8 cellular contexts compared by ENCODE assay signal in the genomic region with DNA sequence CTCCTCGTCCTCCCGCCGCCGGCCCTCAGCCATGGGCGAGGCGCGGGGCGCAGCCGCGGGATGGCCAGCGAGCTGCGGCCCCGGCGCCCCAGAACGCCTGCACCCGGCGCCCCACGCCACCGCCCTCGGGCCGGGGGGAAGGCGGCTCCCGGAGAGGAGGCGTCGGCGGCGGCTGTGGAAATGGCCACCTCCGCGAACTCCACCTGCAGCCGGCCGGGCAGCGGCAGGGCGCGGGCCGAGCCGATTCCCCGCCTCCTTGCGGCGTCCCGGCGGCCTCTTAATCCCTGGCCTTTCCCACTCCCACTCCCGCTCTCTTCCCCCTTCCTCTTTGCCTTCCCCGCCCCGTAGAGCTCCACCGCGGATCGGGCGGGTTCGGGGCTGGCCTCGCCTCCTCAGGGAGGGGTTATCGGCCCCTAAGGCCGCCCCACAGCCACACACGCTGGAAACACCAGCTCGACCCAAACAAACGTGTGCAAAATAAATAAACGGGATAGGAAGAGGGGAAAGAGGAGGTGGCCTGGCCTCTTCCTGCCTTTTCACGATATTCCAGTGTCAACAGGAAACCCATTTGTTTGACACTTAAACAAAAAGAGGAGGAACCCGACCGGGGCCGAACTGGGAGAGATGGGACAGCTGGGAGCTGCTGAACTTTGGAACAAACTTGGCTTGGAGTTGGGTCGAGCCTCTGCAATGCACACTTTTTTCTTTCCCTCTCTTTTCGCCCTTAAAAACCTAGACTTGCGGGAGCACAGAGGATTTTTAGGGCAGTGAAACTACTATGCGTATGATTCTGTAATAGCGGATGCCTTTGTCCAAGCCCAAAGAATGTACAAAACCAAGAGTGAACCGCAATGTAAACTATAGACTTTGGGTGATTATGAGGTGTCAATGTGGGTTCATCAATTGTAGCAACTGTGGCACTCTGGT. TPM values are rescaled to one million over a fixed set of nuclear protein-coding genes. Genes with fewer than 3 reads are reported as not detected.
DNase-seq lines count a peak whose midpoint lies in the region; ATAC-seq and TF ChIP-seq lines count a peak whose summit lies in the region.

A gene with protein sequence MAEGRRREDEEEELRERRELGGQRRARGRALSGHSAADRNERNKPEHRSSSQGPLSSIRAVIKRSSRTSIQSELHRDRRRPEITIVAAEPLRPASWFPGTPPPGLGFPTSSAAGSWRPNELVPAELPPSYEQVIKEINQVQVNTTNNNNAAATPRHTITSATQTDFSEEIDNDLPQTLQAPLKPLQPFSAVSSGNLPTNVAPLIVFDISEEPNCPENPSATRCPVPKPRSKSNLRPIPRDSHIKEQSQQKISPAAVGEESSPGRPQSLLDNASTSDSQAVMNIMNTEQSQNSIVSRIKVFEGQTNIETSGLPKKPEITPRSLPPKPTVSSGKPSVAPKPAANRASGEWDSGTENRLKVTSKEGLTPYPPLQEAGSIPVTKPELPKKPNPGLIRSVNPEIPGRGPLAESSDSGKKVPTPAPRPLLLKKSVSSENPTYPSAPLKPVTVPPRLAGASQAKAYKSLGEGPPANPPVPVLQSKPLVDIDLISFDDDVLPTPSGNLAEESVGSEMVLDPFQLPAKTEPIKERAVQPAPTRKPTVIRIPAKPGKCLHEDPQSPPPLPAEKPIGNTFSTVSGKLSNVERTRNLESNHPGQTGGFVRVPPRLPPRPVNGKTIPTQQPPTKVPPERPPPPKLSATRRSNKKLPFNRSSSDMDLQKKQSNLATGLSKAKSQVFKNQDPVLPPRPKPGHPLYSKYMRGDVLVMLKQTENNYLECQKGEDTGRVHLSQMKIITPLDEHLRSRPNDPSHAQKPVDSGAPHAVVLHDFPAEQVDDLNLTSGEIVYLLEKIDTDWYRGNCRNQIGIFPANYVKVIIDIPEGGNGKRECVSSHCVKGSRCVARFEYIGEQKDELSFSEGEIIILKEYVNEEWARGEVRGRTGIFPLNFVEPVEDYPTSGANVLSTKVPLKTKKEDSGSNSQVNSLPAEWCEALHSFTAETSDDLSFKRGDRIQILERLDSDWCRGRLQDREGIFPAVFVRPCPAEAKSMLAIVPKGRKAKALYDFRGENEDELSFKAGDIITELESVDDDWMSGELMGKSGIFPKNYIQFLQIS (minus strand): TSS at position 286 of the 927 bp plus-strand sequence. CDS start 253 bp downstream, at position 33.

- H3K4me1 Mint-ChIP-seq in effector memory CD8-positive, alpha-beta T cell (ENCODE audit: low read depth in 2 of 2), result peaks cover 3 to 4% of the 10 kb centered on the region in 2 donors

- peaks cover 7% of the 10 kb centered on the region; the same call in 1 of the 2 replicates for H3K9me3 ChIP-seq in SJSA1 (replicated peaks)
- H3K9me3 ChIP-seq in liver (ENCODE audit: control insufficient read depth in 4 of 4, low read length in 3 of 4), result no peaks in the 10 kb centered on the region
- H3K9me3 ChIP-seq in stomach smooth muscle (ENCODE audit: control insufficient read depth in 2 of 2, low read length in 2 of 2), result no peaks in the 10 kb centered on the region

- H3K27ac Mint-ChIP-seq in effector memory CD8-positive, alpha-beta T cell, result no peak within 1 kb of the TSS

- no peak for ATAC-seq in effector memory CD8-positive, alpha-beta T cell (replicated peaks)
- no peak for ATAC-seq in HG03025 (IDR thresholded peaks at IDR 0.05; ENCODE audit: low FRiP score, unreplicated experiment)

- TF ChIP-seq RAD21 in liver (IDR thresholded peaks at IDR 0.05), result peak; percentile 50 to 63

- peak within 1 kb of the TSS; percentile 64 to 70 for H3K4me3 Mint-ChIP-seq in effector memory CD8-positive, alpha-beta T cell

- H3K4me1 ChIP-seq in ACC112 (ENCODE audit: control insufficient read depth, insufficient read depth, low read length, unreplicated experiment), result peaks cover 23% of the 10 kb centered on the region
- peaks cover 11% of the 10 kb centered on the region for H3K4me1 ChIP-seq in SJSA1 (replicated peaks)
- H3K4me1 ChIP-seq in liver (ENCODE audit: control insufficient read depth in 4 of 4, insufficient read depth in 4 of 4, low read length in 3 of 4), result peaks cover 2 to 42% (median 22%) of the 10 kb centered on the region in 4 donors
- peaks cover 6% of the 10 kb centered on the region for H3K4me1 ChIP-seq in stomach smooth muscle (ENCODE audit: control insufficient read depth, insufficient read depth, low read length)

- TF ChIP-seq CTCF in liver (IDR thresholded peaks at IDR 0.05; ENCODE audit: low read depth, low read length, missing input control), result no peak

- 4% methylated on average over 66 of the region's 66 CpGs for WGBS in liver

- H3K9me3 Mint-ChIP-seq in effector memory CD8-positive, alpha-beta T cell, result peaks cover 0 to 1% of the 10 kb centered on the region in 2 donors

- H2AFZ ChIP-seq in ACC112 (ENCODE audit: low read length, unreplicated experiment), result peak within 1 kb of the TSS; percentile 98

- DNase-seq in H7 (peak; percentile 80), SJSA1 (ENCODE audit: low read depth in 1 of 2, low spot score in 2 of 2) (peak; percentile 63 to 65)
- no peak for DNase-seq in effector memory CD8-positive, alpha-beta T cell
- no peak for DNase-seq in activated CD8-positive, alpha-beta memory T cell treated with anti-CD3 and anti-CD28 coated beads, Interleukin-2, amount 50 U/mL, for 4 hours

- peaks cover 58 to 68% of the 10 kb centered on the region in 2 donors for H3K27me3 Mint-ChIP-seq in effector memory CD8-positive, alpha-beta T cell

- H3K79me2 ChIP-seq in ACC112 (ENCODE audit: control insufficient read depth, insufficient read depth, low read length, unreplicated experiment), result peaks cover 24% of the 10 kb centered on the region

- peak within 1 kb of the TSS; percentile 72 to 93 for H3K9ac ChIP-seq in liver (ENCODE audit: low read depth in 1 of 2, low read length in 2 of 2)
- peak within 1 kb of the TSS; percentile 87 for H3K9ac ChIP-seq in stomach smooth muscle (ENCODE audit: low read length in 2 of 2)

- H3K36me3 ChIP-seq in ACC112 (ENCODE audit: insufficient read depth, low read length) (no peaks in the 10 kb centered on the region), H7 (replicated peaks; ENCODE audit: control insufficient read depth, insufficient read depth, low read length) (no peaks in the 10 kb centered on the region), SJSA1 (0 out of 2 replicates have a peak, but pooled peaks cover 2% of the 10 kb centered on the region), liver (ENCODE audit: control insufficient read depth in 4 of 4, insufficient read depth in 3 of 4, low read depth in 1 of 4, low read length in 3 of 4) (no peaks in the 10 kb centered on the region), stomach smooth muscle (ENCODE audit: control insufficient read depth in 2 of 2, insufficient read depth in 2 of 2, low read length in 2 of 2) (no peaks in the 10 kb centered on the region)

- H3K4me3 ChIP-seq in ACC112 (ENCODE audit: low read depth, low read length), result peak within 1 kb of the TSS; percentile 88
- H3K4me3 ChIP-seq in H7 (ENCODE audit: insufficient read depth, low read depth, low read length), result peak within 1 kb of the TSS; percentile 72
- H3K4me3 ChIP-seq in SJSA1, result peak within 1 kb of the TSS; percentile 70
- H3K4me3 ChIP-seq in liver (ENCODE audit: low read depth in 1 of 3, low read length in 3 of 3), result peak within 1 kb of the TSS; percentile 48 to 72 (median 62)
- H3K4me3 ChIP-seq in stomach smooth muscle (ENCODE audit: low read length in 2 of 2), result peak within 1 kb of the TSS; percentile 84 to 90

- H3K27me3 ChIP-seq in ACC112 (ENCODE audit: insufficient read depth, low read length), result no peaks in the 10 kb centered on the region
- H3K27me3 ChIP-seq in H7 (ENCODE audit: control insufficient read depth, insufficient read depth, low read length), result no peaks in the 10 kb centered on the region
- peaks cover 4% of the 10 kb centered on the region; the same call in 1 of the 2 replicates for H3K27me3 ChIP-seq in SJSA1 (replicated peaks)
- H3K27me3 ChIP-seq in liver (ENCODE audit: control insufficient read depth in 4 of 4, insufficient read depth in 4 of 4, low read length in 3 of 4), result no peaks in the 10 kb centered on the region
- no peaks in the 10 kb centered on the region for H3K27me3 ChIP-seq in stomach smooth muscle (ENCODE audit: control insufficient read depth in 1 of 2, insufficient read depth in 2 of 2, low read length in 2 of 2)

- H3K36me3 Mint-ChIP-seq in effector memory CD8-positive, alpha-beta T cell (ENCODE audit: insufficient read depth), result no peaks in the 10 kb centered on the region

- H3K27ac ChIP-seq in ACC112 (ENCODE audit: low read depth, low read length), result peak within 1 kb of the TSS; percentile 60
- peak within 1 kb of the TSS; percentile 39 for H3K27ac ChIP-seq in SJSA1
- peak within 1 kb of the TSS; percentile 97 for H3K27ac ChIP-seq in liver (ENCODE audit: low read depth in 1 of 2, low read length in 2 of 2)
- peak within 1 kb of the TSS; percentile 84 for H3K27ac ChIP-seq in stomach smooth muscle (ENCODE audit: low read length)

TF ChIP-seq in liver, 16 proteins besides CTCF, POLR2A, EP300 and RAD21 (continues in another document):
- TF ChIP-seq GABPA (IDR thresholded peaks at IDR 0.05 in 1 of 2, conservative IDR thresholded peaks at IDR 0.05 in 1 of 2) (peak in 1 of 2 donors; percentile 79), SP1 (IDR thresholded peaks at IDR 0.05) (peak; percentile 99), FOXA2 (IDR thresholded peaks at IDR 0.05) (peak; percentile 90), MAX (IDR thresholded peaks at IDR 0.05) (peak; percentile 100), HNF4G (IDR thresholded peaks at IDR 0.05) (peak; percentile 83), JUND (IDR thresholded peaks at IDR 0.05) (peak; percentile 83 to 88), EGR1 (IDR thresholded peaks at IDR 0.05; ENCODE audit: low read depth in 2 of 2) (peak in 1 of 2 donors; percentile 96), YY1 (IDR thresholded peaks at IDR 0.05) (peak; percentile 80), FOXA1 (IDR thresholded peaks at IDR 0.05) (peak; percentile 90)

RNA-seq across cellular contexts. Expression of the gene that starts here (rescaled TPM):
- total RNA-seq in H7 (2014; rRNA removed; shearing (Covaris generic)), result 24.8 and 26.8 TPM in 2 replicates
- total RNA-seq in SJSA1 (2014; rRNA removed; shearing (Covaris generic)), result 5.1 and 6.9 TPM in 2 replicates
- 10 to 100 TPM; 11.0 to 22.2 TPM for total RNA-seq in liver
- 10 to 100 TPM; 15.9 to 18.4 TPM for polyA plus RNA-seq in liver

Comparison
In these comparisons a context has a peak if more than half of its experiments do, and no peak if none do; other contexts are left out.
1. H3K27ac ChIP-seq: peak in every context shown above with its lines; median percentile 97 in liver; 84 in stomach smooth muscle; 60 in ACC112; 39 in SJSA1.
2. DNase-seq: peak in H7 (single experiment) and SJSA1 (2 of 2); none in effector memory CD8-positive, alpha-beta T cell (0 of 3) and activated CD8-positive, alpha-beta memory T cell treated with anti-CD3 and anti-CD28 coated beads, Interleukin-2, amount 50 U/mL, for 4 hours (single experiment).
3. Peak in every context shown above with its lines, with median percentiles within 50 percentile points of each other: H3K4me3 ChIP-seq.